Comparison of ENCODE assay signal across 9 cellular contexts in genomic region chr16:27330542-27330941, GRCh38.
DNase-seq lines count a peak whose midpoint lies in the region; ATAC-seq and TF ChIP-seq lines count a peak whose summit lies in the region.
"Had no signal": no experiment of that assay in that cellular context is flagged by ENCODE, and none has a peak within 500 bp of the region (broad histone marks: within the 10 kb centered on the region; RNA-seq: fewer than 3 reads in every experiment).

No MANE protein-coding gene starts in this region.

- H3K4me3 ChIP-seq in HEK293 (ENCODE audit: low read depth, low read length), result no peak overlapping the region

- no peak for ATAC-seq in stimulated activated naive B cell treated with anti-CD40 and anti-IgM and Interleukin-4, amounts not matched to agents 10 μg/mL and 1 μg/mL and 100 μg/mL, for 72 hours (replicated peaks)
- ATAC-seq in HG03520 (IDR thresholded peaks at IDR 0.05; ENCODE audit: unreplicated experiment) (no peak), HG02852 (IDR thresholded peaks at IDR 0.05; ENCODE audit: unreplicated experiment) (no peak), HG03565 (IDR thresholded peaks at IDR 0.05; ENCODE audit: unreplicated experiment) (no peak)

- DNase-seq in brain pericyte (ENCODE audit: low read depth, low spot score) (peak; percentile 85), kidney tubule cell (ENCODE audit: low spot score) (peak; percentile 17)
- no peak for DNase-seq in stimulated activated naive B cell treated with anti-CD40 and anti-IgM and Interleukin-4, amounts not matched to agents 10 μg/mL and 1 μg/mL and 100 μg/mL, for 72 hours
- DNase-seq in activated CD4-positive, alpha-beta T cell treated with anti-CD3 and anti-CD28 coated beads, Interleukin-2, amount 50 U/mL, for 1 hour, result no peak
- DNase-seq: effector CD8-positive, alpha-beta T cell had no signal

- no peak overlapping the region for H3K4me3 Mint-ChIP-seq in stimulated activated naive B cell treated with anti-CD40 and anti-IgM and Interleukin-4, amounts not matched to agents 10 μg/mL and 1 μg/mL and 100 μg/mL, for 72 hours

- peaks cover 57 to 82% of the 10 kb centered on the region in 2 donors for H3K36me3 Mint-ChIP-seq in stimulated activated naive B cell treated with anti-CD40 and anti-IgM and Interleukin-4, amounts not matched to agents 10 μg/mL and 1 μg/mL and 100 μg/mL, for 72 hours

- POLR2A ChIA-PET in HEK293 (lab: Yijun Ruan, JAX), result no interaction called here

- H3K9me3 ChIP-seq in HEK293 (ENCODE audit: control insufficient read depth, insufficient read depth, low read depth, low read length), result no peaks in the 10 kb centered on the region

- H3K27ac ChIP-seq in HEK293 (ENCODE audit: extremely low read depth, low read depth, low read length), result no peak overlapping the region

- H3K36me3 ChIP-seq in HEK293 (ENCODE audit: control insufficient read depth in 2 of 2, insufficient read depth in 1 of 2, low read length in 2 of 2), result peaks cover 0 to 8% of the 10 kb centered on the region in 2 experiments; a peak in 1 of 3 replicates

- TF ChIP-seq CTCF in HEK293 (tag by site-specific recombination; IDR thresholded peaks at IDR 0.05), result no peak

- H3K4me1 Mint-ChIP-seq in stimulated activated naive B cell treated with anti-CD40 and anti-IgM and Interleukin-4, amounts not matched to agents 10 μg/mL and 1 μg/mL and 100 μg/mL, for 72 hours, result peaks cover 52 to 84% of the 10 kb centered on the region in 2 donors

- peak overlapping the region; percentile 90 for H3K27ac Mint-ChIP-seq in stimulated activated naive B cell treated with anti-CD40 and anti-IgM and Interleukin-4, amounts not matched to agents 10 μg/mL and 1 μg/mL and 100 μg/mL, for 72 hours

- H3K27me3 Mint-ChIP-seq in stimulated activated naive B cell treated with anti-CD40 and anti-IgM and Interleukin-4, amounts not matched to agents 10 μg/mL and 1 μg/mL and 100 μg/mL, for 72 hours, result no peaks in the 10 kb centered on the region

- CTCF ChIA-PET in HEK293 (lab: Yijun Ruan, JAX), result interaction anchor here (0.6 kb wide), 1 partner anchor 12 kb away, joined by 3 read pairs; no protein-coding TSS in a partner anchor

- H3K4me1 ChIP-seq in HEK293 (ENCODE audit: control insufficient read depth, insufficient read depth, low read length), result no peaks in the 10 kb centered on the region

- H3K9me3 Mint-ChIP-seq in stimulated activated naive B cell treated with anti-CD40 and anti-IgM and Interleukin-4, amounts not matched to agents 10 μg/mL and 1 μg/mL and 100 μg/mL, for 72 hours, result peaks cover 0 to 5% of the 10 kb centered on the region in 2 donors

TF ChIP-seq in HEK293, 187 proteins besides CTCF, POLR2A, EP300 and RAD21:
- TF ChIP-seq GLIS1 (tag by site-specific recombination; IDR thresholded peaks at IDR 0.05) (peak; percentile 48), ZIC2 (tag by site-specific recombination; IDR thresholded peaks at IDR 0.05) (peak; percentile 54), ZFHX2 (tag by site-specific recombination; conservative IDR thresholded peaks at IDR 0.05) (no peak), ZNF140 (tag by site-specific recombination; IDR thresholded peaks at IDR 0.05) (no peak)

Comparison
In these comparisons a context has a peak if more than half of its experiments do, and no peak if none do; other contexts are left out.
1. DNase-seq: peak in brain pericyte (single experiment) and kidney tubule cell (single experiment); none in stimulated activated naive B cell treated with anti-CD40 and anti-IgM and Interleukin-4, amounts not matched to agents 10 μg/mL and 1 μg/mL and 100 μg/mL, for 72 hours (single experiment) and activated CD4-positive, alpha-beta T cell treated with anti-CD3 and anti-CD28 coated beads, Interleukin-2, amount 50 U/mL, for 1 hour (single experiment).